ENCODE assay signal across 35 cellular contexts in the genomic region with DNA sequence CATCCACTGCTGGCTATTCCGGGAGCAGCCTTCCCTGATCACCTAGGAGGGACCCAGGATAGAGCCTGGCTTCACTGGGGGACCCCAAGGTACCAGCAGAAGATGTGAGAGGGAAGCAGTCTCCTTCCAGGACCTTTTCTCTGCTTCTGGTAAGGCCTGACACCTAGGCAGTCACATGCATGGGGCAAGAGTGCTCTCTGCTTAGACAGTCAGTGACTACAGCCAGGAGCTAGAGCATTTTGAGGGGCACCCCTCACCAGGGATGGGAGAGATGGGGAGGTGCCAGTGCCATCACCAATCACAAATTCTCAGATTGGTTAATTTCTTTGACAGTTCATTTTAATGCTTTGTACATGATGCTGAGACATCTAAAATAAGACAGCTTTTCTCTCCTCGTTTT.
"Had no signal": no experiment of that assay in that cellular context is flagged by ENCODE, and none has a peak within 500 bp of the region (broad histone marks: within the 10 kb centered on the region; RNA-seq: fewer than 3 reads in every experiment).

No MANE protein-coding gene starts in this region.

- H3K4me3 ChIP-seq: MG63 had no signal

- H3K27me3 ChIP-seq: MG63 had no signal

- H3K36me3 ChIP-seq: MG63 had no signal

- DNase-seq: Karpas-422, Kasumi-1, MG63, MM.1S, MV-4-11, NCI-H1048, NCI-H1092, NCI-H1092 treated with DMSO at 0.1 percent for 48 hours, NCI-H1105, NCI-H1105 treated with DMSO at 0.1 percent for 48 hours, NCI-H1417, NCI-H1417 treated with DMSO at 0.1 percent for 48 hours, NCI-H1436, NCI-H1436 treated with DMSO at 0.1 percent for 48 hours, NCI-H146, NCI-H1694, NCI-H1694 treated with DMSO at 0.1 percent for 48 hours, NCI-H187, NCI-H187 treated with DMSO at 0.1 percent for 48 hours, NCI-H1930, NCI-H2029, NCI-H2029 treated with DMSO at 0.1 percent for 48 hours, NCI-H2081, NCI-H2081 treated with DMSO at 0.1 percent for 48 hours, NCI-H2107, NCI-H2171, NCI-H2171 treated with DMSO at 0.1 percent for 48 hours, NCI-H2227 treated with DMSO at 0.1 percent for 48 hours, NCI-H226, NCI-H345, NCI-H446, NCI-H510A, NCI-H510A treated with DMSO at 0.1 percent for 48 hours, NCI-H524, NCI-H524 treated with DMSO at 0.1 percent for 48 hours had no signal
